ENCODE assay signal across 15 cellular contexts in the genomic region with DNA sequence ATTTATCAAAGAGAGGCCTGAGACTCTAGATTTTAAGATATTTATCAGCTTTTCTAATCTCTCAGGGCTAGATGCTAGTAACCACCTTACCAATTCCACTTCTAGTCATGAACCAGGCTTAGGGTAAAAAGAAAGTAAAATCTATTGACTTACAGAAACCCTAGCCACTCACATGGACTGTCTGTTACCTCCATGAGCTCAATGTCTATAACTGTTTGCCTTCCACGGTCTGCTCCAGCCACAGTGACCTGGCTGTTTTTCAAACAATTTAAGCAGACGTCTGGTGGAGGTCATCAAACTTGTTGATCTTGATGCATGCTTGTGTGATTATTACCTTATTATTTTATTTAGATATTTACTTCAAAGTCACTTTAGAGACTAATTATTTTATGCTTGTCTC. TPM values are rescaled to one million over a fixed set of nuclear protein-coding genes. Genes with fewer than 3 reads are reported as not detected.
"Had no signal": no experiment of that assay in that cellular context is flagged by ENCODE, and none has a peak within 500 bp of the region (broad histone marks: within the 10 kb centered on the region; RNA-seq: fewer than 3 reads in every experiment).

No MANE protein-coding gene starts in this region.

RNA-seq across cellular contexts. Expression of a gene that starts 50.4 kb away (rescaled TPM):
- total RNA-seq: activated B cell treated with CpG ODN at 0.5 μM for 24 hours; activated CD4-positive, alpha-beta memory T cell treated with anti-CD3 and anti-CD28 coated beads for 36 hours; activated CD4-positive, alpha-beta memory T cell treated with anti-CD3 and anti-CD28 coated beads, Interleukin-2, amount 10 ng/mL, durations not matched to agents 7 days and 5 days; activated CD4-positive, alpha-beta T cell treated with anti-CD3 and anti-CD28 coated beads for 36 hours; activated CD4-positive, alpha-beta T cell treated with anti-CD3 and anti-CD28 coated beads, Interleukin-2, amount 10 ng/mL, durations not matched to agents 24 days and 14 days; activated CD4-positive, alpha-beta T cell treated with anti-CD3 and anti-CD28 coated beads, Interleukin-2, amount 10 ng/mL, durations not matched to agents 7 days and 5 days; activated CD8-positive, alpha-beta memory T cell treated with anti-CD3 and anti-CD28 coated beads for 36 hours; activated CD8-positive, alpha-beta memory T cell treated with anti-CD3 and anti-CD28 coated beads, Interleukin-2, amount 10 ng/mL, durations not matched to agents 7 days and 5 days; activated CD8-positive, alpha-beta T cell treated with anti-CD3 and anti-CD28 coated beads for 36 hours; activated CD8-positive, alpha-beta T cell treated with anti-CD3 and anti-CD28 coated beads, Interleukin-2, amount 10 ng/mL, durations not matched to agents 7 days and 5 days; T-cell; T-helper 1 cell treated with Interleukin-12 subunit alpha and Interleukin-12 subunit beta and Interleukin-4 antibody, amounts not matched to agents 30 ng/mL and 1 ng/mL, for 36 hours; T-helper 17 cell; T-helper 2 cell treated with Interferon-gamma antibody and Interleukin-4, amounts not matched to agents 100 ng/mL and 5 ng/mL, for 36 hours; WTC11 had no signal
